1 cellular context compared by ENCODE assay signal in the genomic region with DNA sequence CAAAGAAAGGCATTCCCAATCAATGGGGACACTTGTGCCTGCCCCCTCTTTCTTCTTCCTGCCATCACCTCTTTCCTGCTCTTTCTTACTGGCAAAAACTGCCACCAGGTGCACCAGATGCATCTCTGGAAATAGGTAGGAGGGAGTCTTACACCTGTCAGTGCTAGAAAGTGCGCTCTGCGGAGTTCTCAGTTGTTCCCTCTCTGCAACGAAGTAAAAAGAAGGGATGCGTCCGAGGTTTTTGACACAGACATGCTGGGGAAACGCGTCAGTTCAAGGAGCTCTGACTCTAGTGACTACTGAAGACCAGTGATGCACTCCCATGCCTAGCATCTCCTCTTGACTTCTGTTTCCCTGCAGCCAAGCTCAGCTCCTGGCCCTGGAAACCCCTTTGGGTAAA.
TF ChIP-seq lines count a peak whose summit lies in the region.

No MANE protein-coding gene starts in this region.

TF ChIP-seq in WTC11, 78 proteins besides CTCF, POLR2A, EP300 and RAD21 (continued from another document):
- no peak for TF ChIP-seq USF1 (CRISPR knock-in tag; IDR thresholded peaks at IDR 0.05)
- TF ChIP-seq ZNF232 (CRISPR knock-in tag; IDR thresholded peaks at IDR 0.05) = no peak
- TF ChIP-seq, protein P1, sequence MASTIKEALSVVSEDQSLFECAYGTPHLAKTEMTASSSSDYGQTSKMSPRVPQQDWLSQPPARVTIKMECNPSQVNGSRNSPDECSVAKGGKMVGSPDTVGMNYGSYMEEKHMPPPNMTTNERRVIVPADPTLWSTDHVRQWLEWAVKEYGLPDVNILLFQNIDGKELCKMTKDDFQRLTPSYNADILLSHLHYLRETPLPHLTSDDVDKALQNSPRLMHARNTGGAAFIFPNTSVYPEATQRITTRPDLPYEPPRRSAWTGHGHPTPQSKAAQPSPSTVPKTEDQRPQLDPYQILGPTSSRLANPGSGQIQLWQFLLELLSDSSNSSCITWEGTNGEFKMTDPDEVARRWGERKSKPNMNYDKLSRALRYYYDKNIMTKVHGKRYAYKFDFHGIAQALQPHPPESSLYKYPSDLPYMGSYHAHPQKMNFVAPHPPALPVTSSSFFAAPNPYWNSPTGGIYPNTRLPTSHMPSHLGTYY (CRISPR knock-in tag; IDR thresholded peaks at IDR 0.05) = no peak
- no peak for TF ChIP-seq CREB1 (CRISPR knock-in tag; IDR thresholded peaks at IDR 0.05)
- TF ChIP-seq, protein P2, sequence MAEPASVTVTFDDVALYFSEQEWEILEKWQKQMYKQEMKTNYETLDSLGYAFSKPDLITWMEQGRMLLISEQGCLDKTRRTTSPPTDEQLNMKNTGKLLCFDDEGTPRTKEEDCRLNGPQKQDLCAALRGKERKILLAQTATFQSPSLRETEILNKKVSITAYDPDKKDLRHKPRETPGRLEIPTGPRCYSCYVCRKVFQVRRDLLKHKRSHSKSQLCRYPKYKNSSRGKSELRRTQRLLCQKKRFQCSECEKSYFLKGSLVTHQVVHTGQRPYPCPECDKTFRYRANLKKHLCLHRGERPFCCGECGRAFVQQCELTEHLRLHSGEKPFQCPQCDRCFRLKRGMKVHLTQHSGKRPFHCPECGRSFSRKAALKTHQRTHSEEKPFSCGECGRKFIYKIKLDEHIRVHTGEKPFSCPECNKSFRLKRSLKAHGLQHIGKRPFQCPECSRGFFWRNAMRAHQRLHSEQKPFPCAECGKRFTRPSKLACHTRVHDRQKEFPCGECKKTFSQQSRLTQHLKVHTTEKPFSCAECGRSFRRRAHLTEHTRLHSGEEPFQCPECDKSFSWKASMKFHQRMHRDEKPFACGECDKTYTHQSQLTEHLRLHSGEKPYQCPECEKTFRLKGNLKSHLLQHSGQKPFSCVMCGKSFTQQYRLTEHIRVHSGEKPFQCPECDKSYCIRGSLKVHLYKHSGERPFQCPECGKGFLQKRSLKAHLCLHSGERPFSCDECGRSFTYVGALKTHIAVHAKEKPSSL (CRISPR knock-in tag; conservative IDR thresholded peaks at IDR 0.05) = no peak
- TF ChIP-seq ATF1 (CRISPR knock-in tag; IDR thresholded peaks at IDR 0.05) = no peak
- TF ChIP-seq SMAD3 (CRISPR knock-in tag; IDR thresholded peaks at IDR 0.05; ENCODE audit: borderline replicate concordance) = no peak
- TF ChIP-seq NR2C2 (CRISPR knock-in tag; IDR thresholded peaks at IDR 0.05) = no peak
- TF ChIP-seq, protein P3, sequence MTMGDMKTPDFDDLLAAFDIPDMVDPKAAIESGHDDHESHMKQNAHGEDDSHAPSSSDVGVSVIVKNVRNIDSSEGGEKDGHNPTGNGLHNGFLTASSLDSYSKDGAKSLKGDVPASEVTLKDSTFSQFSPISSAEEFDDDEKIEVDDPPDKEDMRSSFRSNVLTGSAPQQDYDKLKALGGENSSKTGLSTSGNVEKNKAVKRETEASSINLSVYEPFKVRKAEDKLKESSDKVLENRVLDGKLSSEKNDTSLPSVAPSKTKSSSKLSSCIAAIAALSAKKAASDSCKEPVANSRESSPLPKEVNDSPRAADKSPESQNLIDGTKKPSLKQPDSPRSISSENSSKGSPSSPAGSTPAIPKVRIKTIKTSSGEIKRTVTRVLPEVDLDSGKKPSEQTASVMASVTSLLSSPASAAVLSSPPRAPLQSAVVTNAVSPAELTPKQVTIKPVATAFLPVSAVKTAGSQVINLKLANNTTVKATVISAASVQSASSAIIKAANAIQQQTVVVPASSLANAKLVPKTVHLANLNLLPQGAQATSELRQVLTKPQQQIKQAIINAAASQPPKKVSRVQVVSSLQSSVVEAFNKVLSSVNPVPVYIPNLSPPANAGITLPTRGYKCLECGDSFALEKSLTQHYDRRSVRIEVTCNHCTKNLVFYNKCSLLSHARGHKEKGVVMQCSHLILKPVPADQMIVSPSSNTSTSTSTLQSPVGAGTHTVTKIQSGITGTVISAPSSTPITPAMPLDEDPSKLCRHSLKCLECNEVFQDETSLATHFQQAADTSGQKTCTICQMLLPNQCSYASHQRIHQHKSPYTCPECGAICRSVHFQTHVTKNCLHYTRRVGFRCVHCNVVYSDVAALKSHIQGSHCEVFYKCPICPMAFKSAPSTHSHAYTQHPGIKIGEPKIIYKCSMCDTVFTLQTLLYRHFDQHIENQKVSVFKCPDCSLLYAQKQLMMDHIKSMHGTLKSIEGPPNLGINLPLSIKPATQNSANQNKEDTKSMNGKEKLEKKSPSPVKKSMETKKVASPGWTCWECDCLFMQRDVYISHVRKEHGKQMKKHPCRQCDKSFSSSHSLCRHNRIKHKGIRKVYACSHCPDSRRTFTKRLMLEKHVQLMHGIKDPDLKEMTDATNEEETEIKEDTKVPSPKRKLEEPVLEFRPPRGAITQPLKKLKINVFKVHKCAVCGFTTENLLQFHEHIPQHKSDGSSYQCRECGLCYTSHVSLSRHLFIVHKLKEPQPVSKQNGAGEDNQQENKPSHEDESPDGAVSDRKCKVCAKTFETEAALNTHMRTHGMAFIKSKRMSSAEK (CRISPR knock-in tag; IDR thresholded peaks at IDR 0.05; ENCODE audit: borderline replicate concordance) = no peak
- TF ChIP-seq, protein P4, sequence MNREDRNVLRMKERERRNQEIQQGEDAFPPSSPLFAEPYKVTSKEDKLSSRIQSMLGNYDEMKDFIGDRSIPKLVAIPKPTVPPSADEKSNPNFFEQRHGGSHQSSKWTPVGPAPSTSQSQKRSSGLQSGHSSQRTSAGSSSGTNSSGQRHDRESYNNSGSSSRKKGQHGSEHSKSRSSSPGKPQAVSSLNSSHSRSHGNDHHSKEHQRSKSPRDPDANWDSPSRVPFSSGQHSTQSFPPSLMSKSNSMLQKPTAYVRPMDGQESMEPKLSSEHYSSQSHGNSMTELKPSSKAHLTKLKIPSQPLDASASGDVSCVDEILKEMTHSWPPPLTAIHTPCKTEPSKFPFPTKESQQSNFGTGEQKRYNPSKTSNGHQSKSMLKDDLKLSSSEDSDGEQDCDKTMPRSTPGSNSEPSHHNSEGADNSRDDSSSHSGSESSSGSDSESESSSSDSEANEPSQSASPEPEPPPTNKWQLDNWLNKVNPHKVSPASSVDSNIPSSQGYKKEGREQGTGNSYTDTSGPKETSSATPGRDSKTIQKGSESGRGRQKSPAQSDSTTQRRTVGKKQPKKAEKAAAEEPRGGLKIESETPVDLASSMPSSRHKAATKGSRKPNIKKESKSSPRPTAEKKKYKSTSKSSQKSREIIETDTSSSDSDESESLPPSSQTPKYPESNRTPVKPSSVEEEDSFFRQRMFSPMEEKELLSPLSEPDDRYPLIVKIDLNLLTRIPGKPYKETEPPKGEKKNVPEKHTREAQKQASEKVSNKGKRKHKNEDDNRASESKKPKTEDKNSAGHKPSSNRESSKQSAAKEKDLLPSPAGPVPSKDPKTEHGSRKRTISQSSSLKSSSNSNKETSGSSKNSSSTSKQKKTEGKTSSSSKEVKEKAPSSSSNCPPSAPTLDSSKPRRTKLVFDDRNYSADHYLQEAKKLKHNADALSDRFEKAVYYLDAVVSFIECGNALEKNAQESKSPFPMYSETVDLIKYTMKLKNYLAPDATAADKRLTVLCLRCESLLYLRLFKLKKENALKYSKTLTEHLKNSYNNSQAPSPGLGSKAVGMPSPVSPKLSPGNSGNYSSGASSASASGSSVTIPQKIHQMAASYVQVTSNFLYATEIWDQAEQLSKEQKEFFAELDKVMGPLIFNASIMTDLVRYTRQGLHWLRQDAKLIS (CRISPR knock-in tag; IDR thresholded peaks at IDR 0.05; ENCODE audit: borderline replicate concordance) = no peak
- no peak for TF ChIP-seq FOXP1 (CRISPR knock-in tag; IDR thresholded peaks at IDR 0.05; ENCODE audit: borderline replicate concordance)
- TF ChIP-seq NFATC4 (CRISPR knock-in tag; IDR thresholded peaks at IDR 0.05) = no peak
- no peak for TF ChIP-seq MXD4 (CRISPR knock-in tag; IDR thresholded peaks at IDR 0.05; ENCODE audit: borderline replicate concordance)
